12 cellular contexts compared by ENCODE assay signal in the genomic region with DNA sequence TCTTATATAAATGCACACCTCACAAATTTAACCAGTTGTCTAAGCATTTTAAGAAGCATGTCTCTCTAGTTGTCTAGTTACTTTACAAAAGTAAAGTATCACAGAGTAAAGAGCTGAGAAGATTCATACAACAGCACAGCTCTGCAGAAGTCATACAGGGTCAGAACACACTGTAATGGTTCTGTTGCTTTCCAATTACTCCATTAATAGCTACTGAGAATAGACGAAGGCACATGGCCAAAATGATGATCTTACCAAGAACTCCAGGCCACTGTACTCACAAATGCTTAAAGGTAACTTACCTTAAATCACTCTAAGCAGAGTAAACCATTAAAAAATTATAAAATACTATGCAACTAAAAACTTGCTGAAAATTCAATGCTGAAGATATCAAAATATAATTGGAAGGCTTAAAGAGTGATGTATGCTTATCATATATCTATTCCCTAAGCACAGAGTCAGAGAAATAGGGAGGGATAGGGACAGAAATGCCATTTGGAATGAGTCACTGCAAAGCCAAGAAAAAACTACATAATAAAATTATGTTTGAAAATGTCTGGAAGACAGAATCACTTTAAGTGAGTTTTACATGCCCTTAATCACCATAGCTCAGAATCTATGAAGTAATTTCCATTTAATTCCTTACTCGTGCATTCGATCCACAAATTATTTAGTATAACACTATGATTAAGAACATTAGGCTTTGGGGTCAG.
DNase-seq lines count a peak whose midpoint lies in the region; ATAC-seq and TF ChIP-seq lines count a peak whose summit lies in the region.
"Had no signal": no experiment of that assay in that cellular context is flagged by ENCODE, and none has a peak within 500 bp of the region (broad histone marks: within the 10 kb centered on the region; RNA-seq: fewer than 3 reads in every experiment).

No MANE protein-coding gene starts in this region.

- H3K9me3 ChIP-seq in SK-N-SH (no peaks in the 10 kb centered on the region), psoas muscle (no peaks in the 10 kb centered on the region)
- no peaks in the 10 kb centered on the region for H3K9me3 ChIP-seq in CD4-positive, alpha-beta memory T cell (ENCODE audit: control insufficient read depth in 1 of 2, low read length in 2 of 2)
- H3K9me3 ChIP-seq: testis had no signal

- H3K27ac ChIP-seq in SK-N-SH (ENCODE audit: low read depth in 2 of 2, low read length in 1 of 2), result peak overlapping the region; percentile 81 to 98
- peak overlapping the region; percentile 69 for H3K27ac ChIP-seq in psoas muscle
- no peak overlapping the region for H3K27ac ChIP-seq in CD4-positive, alpha-beta memory T cell (ENCODE audit: low read depth, low read length)

- 0 out of 2 replicates have a peak overlapping the region, but pooled peaks have one; percentile 26 for H2AFZ ChIP-seq in SK-N-SH (ENCODE audit: low read depth)

- WGBS in SK-N-SH (ENCODE audit: low lambda C conversion rate), result 10% methylated on average over 3 of the region's 3 CpGs
- WGBS in psoas muscle, 3 donors, result 25 to 35% (median 28%) methylated on average over 3 of the region's 3 CpGs

- POLR2A ChIA-PET in SK-N-SH (lab: Yijun Ruan, JAX), result no interaction called here
- POLR2A ChIA-PET in CD4-positive, alpha-beta memory T cell (lab: Charles Lee; ENCODE audit: partially characterized antibody), result no interaction called here

- no peaks in the 10 kb centered on the region for H3K79me2 ChIP-seq in SK-N-SH (ENCODE audit: insufficient read depth)

- no peak overlapping the region for H3K4me3 Mint-ChIP-seq in CD4-positive, alpha-beta memory T cell
- H3K4me3 Mint-ChIP-seq: activated CD8-positive, alpha-beta memory T cell treated with anti-CD3 and anti-CD28 coated beads, Interleukin-2, amount 10 ng/mL, durations not matched to agents 7 days and 5 days; naive thymus-derived CD4-positive, alpha-beta T cell had no signal

- no peaks in the 10 kb centered on the region for H3K27me3 ChIP-seq in SK-N-SH (ENCODE audit: insufficient read depth)
- no peaks in the 10 kb centered on the region for H3K27me3 ChIP-seq in psoas muscle (ENCODE audit: insufficient read depth in 3 of 3, low read length in 2 of 3)
- H3K27me3 ChIP-seq in CD4-positive, alpha-beta memory T cell (ENCODE audit: insufficient read depth, low read length), result no peaks in the 10 kb centered on the region
- H3K27me3 ChIP-seq: testis had no signal

- peak overlapping the region in 1 of 7 donors; percentile 23 for H3K27ac Mint-ChIP-seq in CD4-positive, alpha-beta memory T cell
- H3K27ac Mint-ChIP-seq: activated CD8-positive, alpha-beta memory T cell treated with anti-CD3 and anti-CD28 coated beads, Interleukin-2, amount 10 ng/mL, durations not matched to agents 7 days and 5 days had no signal

- no peak for TF ChIP-seq RAD21 in SK-N-SH (IDR thresholded peaks at IDR 0.05; ENCODE audit: low read length)

- DNase-seq in EH (ENCODE audit: low read depth) (peak; percentile 82), SK-N-SH (no peak), foreskin fibroblast (peak; percentile 41 to 63), psoas muscle (no peak), retina (no peak)
- no peak for DNase-seq in CD4-positive, alpha-beta memory T cell
- DNase-seq: activated CD8-positive, alpha-beta memory T cell treated with anti-CD3 and anti-CD28 coated beads, Interleukin-2, amount 10 ng/mL, durations not matched to agents 7 days and 5 days; naive thymus-derived CD4-positive, alpha-beta T cell; stimulated activated CD4-positive, alpha-beta T cell treated with anti-CD3 and anti-CD28 coated beads, Interleukin-2, amount 100 ng/mL, for 48 hours had no signal

- H3K27me3 Mint-ChIP-seq in CD4-positive, alpha-beta memory T cell, result no peaks in the 10 kb centered on the region
- H3K27me3 Mint-ChIP-seq: activated CD8-positive, alpha-beta memory T cell treated with anti-CD3 and anti-CD28 coated beads, Interleukin-2, amount 10 ng/mL, durations not matched to agents 7 days and 5 days; naive thymus-derived CD4-positive, alpha-beta T cell had no signal

- H3K4me3 ChIP-seq in SK-N-SH (ENCODE audit: low read depth in 2 of 2, low read length in 1 of 2) (no peak overlapping the region; a peak in 1 of 4 replicates), foreskin fibroblast (ENCODE audit: low read depth in 1 of 2, low read length in 2 of 2) (no peak overlapping the region), psoas muscle (no peak overlapping the region)
- H3K4me3 ChIP-seq in CD4-positive, alpha-beta memory T cell (ENCODE audit: low read length in 2 of 2), result no peak overlapping the region
- H3K4me3 ChIP-seq: testis had no signal

- TF ChIP-seq CTCF in SK-N-SH (IDR thresholded peaks at IDR 0.05), result no peak
- no peak for TF ChIP-seq CTCF in foreskin fibroblast (IDR thresholded peaks at IDR 0.05; ENCODE audit: low read depth, low read length)
- no peak for TF ChIP-seq CTCF in psoas muscle (IDR thresholded peaks at IDR 0.05)

- CTCF ChIA-PET in SK-N-SH (lab: Yijun Ruan, JAX), result no interaction called here
- CTCF ChIA-PET in CD4-positive, alpha-beta memory T cell (lab: Charles Lee; ENCODE audit: partially characterized antibody), result interaction anchor here (1.3 kb wide), 1 partner anchor 14 kb away, joined by 4 read pairs; no protein-coding TSS in a partner anchor

- peaks cover 0 to 3% (median 0%) of the 10 kb centered on the region in 4 donors for H3K4me1 Mint-ChIP-seq in CD4-positive, alpha-beta memory T cell

- H3K36me3 ChIP-seq in SK-N-SH (replicated peaks in 1 of 2; ENCODE audit: control insufficient read depth in 1 of 2, insufficient read depth in 2 of 2, low read length in 1 of 2) (peaks cover 2 to 19% of the 10 kb centered on the region in 2 experiments), psoas muscle (ENCODE audit: insufficient read depth in 1 of 2, low read depth in 1 of 2) (peaks cover 0 to 14% of the 10 kb centered on the region in 2 donors)
- peaks cover 27% of the 10 kb centered on the region for H3K36me3 ChIP-seq in CD4-positive, alpha-beta memory T cell (ENCODE audit: insufficient read depth, low read length)

- intact Hi-C loops in psoas muscle (cut with DNase I), result loop anchor here in 1 of 2 donors (5.0 to 10.0 kb wide), 3 partner anchors 114 to 224 kb away; no protein-coding TSS in a partner anchor
- intact Hi-C loops in CD4-positive, alpha-beta memory T cell (cut with micrococcal nuclease), result no loop called here

- ATAC-seq in psoas muscle, result peak; percentile 82 to 95 (median 86)
- no peak for ATAC-seq in HG03432 (IDR thresholded peaks at IDR 0.05; ENCODE audit: unreplicated experiment)
- no peak for ATAC-seq in HG03135 (IDR thresholded peaks at IDR 0.05; ENCODE audit: unreplicated experiment)
- ATAC-seq: activated CD8-positive, alpha-beta memory T cell treated with anti-CD3 and anti-CD28 coated beads, Interleukin-2, amount 10 ng/mL, durations not matched to agents 7 days and 5 days; naive thymus-derived CD4-positive, alpha-beta T cell had no signal

- peaks cover 59 to 68% of the 10 kb centered on the region in 2 donors for H3K36me3 Mint-ChIP-seq in CD4-positive, alpha-beta memory T cell

- peak overlapping the region; percentile 56; the same call in 1 of the 2 replicates for H3K9ac ChIP-seq in SK-N-SH

- H4K20me1 ChIP-seq in SK-N-SH (ENCODE audit: insufficient read depth), result no peaks in the 10 kb centered on the region

- no peaks in the 10 kb centered on the region for H3K9me2 ChIP-seq in SK-N-SH

- peak overlapping the region; percentile 50; the same call in 1 of the 2 replicates for H3K4me2 ChIP-seq in SK-N-SH

- 0 out of 4 replicates have a peak, but pooled peaks of 1 of the 2 experiments have one; percentile 1 for TF ChIP-seq EP300 in SK-N-SH (IDR thresholded peaks at IDR 0.05; ENCODE audit: borderline replicate concordance in 1 of 2, low read depth in 1 of 2, low read length in 1 of 2)

- no peaks in the 10 kb centered on the region for H3K9me3 Mint-ChIP-seq in CD4-positive, alpha-beta memory T cell
- H3K9me3 Mint-ChIP-seq: naive thymus-derived CD4-positive, alpha-beta T cell had no signal

- H3K4me1 ChIP-seq in SK-N-SH (ENCODE audit: control insufficient read depth in 1 of 2, insufficient read depth in 2 of 2, low read depth in 1 of 2, low read length in 1 of 2) (peaks cover 8 to 18% of the 10 kb centered on the region in 2 experiments; a peak in 3 of 4 replicates), psoas muscle (peaks cover 38% of the 10 kb centered on the region)
- H3K4me1 ChIP-seq in CD4-positive, alpha-beta memory T cell (ENCODE audit: insufficient read depth, low read length), result no peaks in the 10 kb centered on the region
- H3K4me1 ChIP-seq: testis had no signal

- H3F3A ChIP-seq in SK-N-SH (replicated peaks; ENCODE audit: insufficient read depth), result peaks cover 21% of the 10 kb centered on the region

TF ChIP-seq in SK-N-SH, 30 proteins besides CTCF, POLR2A, EP300 and RAD21 (continues in another document):
- TF ChIP-seq RXRA (IDR thresholded peaks at IDR 0.05; ENCODE audit: borderline replicate concordance, low read depth), result no peak
- no peak for TF ChIP-seq NRF1 (IDR thresholded peaks at IDR 0.05; ENCODE audit: low read depth, low read length)
- peak; percentile 46 for TF ChIP-seq JUND (IDR thresholded peaks at IDR 0.05)
- TF ChIP-seq ELF1 (IDR thresholded peaks at IDR 0.05), result no peak
- TF ChIP-seq, protein P1, sequence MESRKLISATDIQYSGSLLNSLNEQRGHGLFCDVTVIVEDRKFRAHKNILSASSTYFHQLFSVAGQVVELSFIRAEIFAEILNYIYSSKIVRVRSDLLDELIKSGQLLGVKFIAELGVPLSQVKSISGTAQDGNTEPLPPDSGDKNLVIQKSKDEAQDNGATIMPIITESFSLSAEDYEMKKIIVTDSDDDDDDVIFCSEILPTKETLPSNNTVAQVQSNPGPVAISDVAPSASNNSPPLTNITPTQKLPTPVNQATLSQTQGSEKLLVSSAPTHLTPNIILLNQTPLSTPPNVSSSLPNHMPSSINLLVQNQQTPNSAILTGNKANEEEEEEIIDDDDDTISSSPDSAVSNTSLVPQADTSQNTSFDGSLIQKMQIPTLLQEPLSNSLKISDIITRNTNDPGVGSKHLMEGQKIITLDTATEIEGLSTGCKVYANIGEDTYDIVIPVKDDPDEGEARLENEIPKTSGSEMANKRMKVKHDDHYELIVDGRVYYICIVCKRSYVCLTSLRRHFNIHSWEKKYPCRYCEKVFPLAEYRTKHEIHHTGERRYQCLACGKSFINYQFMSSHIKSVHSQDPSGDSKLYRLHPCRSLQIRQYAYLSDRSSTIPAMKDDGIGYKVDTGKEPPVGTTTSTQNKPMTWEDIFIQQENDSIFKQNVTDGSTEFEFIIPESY (IDR thresholded peaks at IDR 0.05; ENCODE audit: borderline replicate concordance, low read depth), result no peak
- TF ChIP-seq FOXJ3 (CRISPR knock-in tag; IDR thresholded peaks at IDR 0.05), result no peak
- TF ChIP-seq CHD2 (IDR thresholded peaks at IDR 0.05; ENCODE audit: low read length, partially characterized antibody), result no peak
- TF ChIP-seq POLR2AphosphoS5 (IDR thresholded peaks at IDR 0.05; ENCODE audit: low read depth, low read length), result no peak
- TF ChIP-seq MXI1 (IDR thresholded peaks at IDR 0.05; ENCODE audit: low read depth, low read length), result no peak

Comparison
In these comparisons a context has a peak if more than half of its experiments do, and no peak if none do; other contexts are left out.
1. DNase-seq: peak in EH (single experiment) and foreskin fibroblast (2 of 2); none in SK-N-SH (single experiment), psoas muscle (0 of 2), CD4-positive, alpha-beta memory T cell (0 of 5) and retina (single experiment).
2. ATAC-seq: peak in psoas muscle (4 of 4); none in HG03432 (single experiment) and HG03135 (single experiment).